8 cellular contexts compared by ENCODE assay signal in genomic region chr17:57357392-57357784, GRCh38.
A peak's percentile ranks its signal among the peaks of the same experiment; 100 is the strongest.
DNase-seq lines count a peak whose midpoint lies in the region; ATAC-seq, FAIRE-seq and TF ChIP-seq lines count a peak whose summit lies in the region.

No MANE protein-coding gene starts in this region.

- no peaks in the 10 kb centered on the region; the same call in 1 of the 2 replicates for H4K20me1 ChIP-seq in GM23338 (replicated peaks; ENCODE audit: insufficient read depth)

- peaks cover 48% of the 10 kb centered on the region for H3K4me1 Mint-ChIP-seq in GM23338
- H3K4me1 Mint-ChIP-seq in endothelial cell (ENCODE audit: unreplicated experiment) = peaks cover 13% of the 10 kb centered on the region

- peak; percentile 33 for FAIRE-seq in GM12891 (lab: Jason Lieb, UNC)

- H3K79me2 ChIP-seq in GM23338 (replicated peaks; ENCODE audit: insufficient read depth) = peaks cover 42% of the 10 kb centered on the region

- peak overlapping the region; percentile 11; the same call in 1 of the 2 replicates for H3K27ac ChIP-seq in GM23338 (ENCODE audit: low read depth)
- H3K27ac ChIP-seq in foreskin keratinocyte = no peak overlapping the region

- H3K4me1 ChIP-seq in GM23338 (ENCODE audit: insufficient read depth) = peaks cover 28% of the 10 kb centered on the region
- H3K4me1 ChIP-seq in foreskin keratinocyte = peaks cover 5% of the 10 kb centered on the region

- H3K9me3 Mint-ChIP-seq in GM23338 (no peaks in the 10 kb centered on the region), endothelial cell (ENCODE audit: unreplicated experiment) (no peaks in the 10 kb centered on the region)

- H3K27me3 ChIP-seq in GM23338 (ENCODE audit: insufficient read depth) = no peaks in the 10 kb centered on the region
- no peaks in the 10 kb centered on the region for H3K27me3 ChIP-seq in foreskin keratinocyte

- TF ChIP-seq CTCF in GM23338 (conservative IDR thresholded peaks at IDR 0.05; ENCODE audit: low read depth in 2 of 2) (no peak), foreskin keratinocyte (conservative IDR thresholded peaks at IDR 0.05) (no peak), retinal pigment epithelial cell (conservative IDR thresholded peaks at IDR 0.05; ENCODE audit: low read depth, low read length) (no peak), endothelial cell (IDR thresholded peaks at IDR 0.05; ENCODE audit: unreplicated experiment) (no peak)

- DNase-seq in GM12891 (ENCODE audit: insufficient read length, low spot score) = no peak
- DNase-seq in GM23338 (ENCODE audit: low spot score) = no peak
- DNase-seq in NCI-H510A treated with DMSO at 0.1 percent for 48 hours (lab: John Stamatoyannopoulos, UW) = peak; percentile 55
- no peak for DNase-seq in foreskin keratinocyte
- DNase-seq in retinal pigment epithelial cell (ENCODE audit: low read depth) = peak; percentile 95
- no peak for DNase-seq in LoVo (ENCODE audit: low spot score)
- no peak for DNase-seq in endothelial cell (ENCODE audit: low spot score)

- peak overlapping the region; percentile 16; the same call in 1 of the 2 replicates for H3K4me2 ChIP-seq in GM23338

- H3K9me2 ChIP-seq in GM23338 (ENCODE audit: insufficient read depth) = peaks cover 16% of the 10 kb centered on the region; the same call in 1 of the 2 replicates

- ATAC-seq in GM23338 (peak; percentile 48), foreskin keratinocyte (peak; percentile 62), GM21526 (IDR thresholded peaks at IDR 0.05; ENCODE audit: low FRiP score, unreplicated experiment) (no peak)

- no peak; the same call in 1 of the 2 replicates for TF ChIP-seq POLR2A in GM12891 (IDR thresholded peaks at IDR 0.05; ENCODE audit: low read depth, low read length)

- no peak overlapping the region for H3K4me3 ChIP-seq in GM23338
- H3K4me3 ChIP-seq in retinal pigment epithelial cell (ENCODE audit: low read length) = peak overlapping the region; percentile 17

- no peak overlapping the region for H2AFZ ChIP-seq in GM23338

- H3K36me3 Mint-ChIP-seq in GM23338 (ENCODE audit: low read depth) (peaks cover under 1% of the 10 kb centered on the region; the same call in 1 of the 3 replicates), endothelial cell (ENCODE audit: low read depth, unreplicated experiment) (no peaks in the 10 kb centered on the region)

- H3K27me3 Mint-ChIP-seq in GM23338 (ENCODE audit: insufficient read depth, low read depth, poor library complexity) (no peaks in the 10 kb centered on the region), endothelial cell (ENCODE audit: unreplicated experiment) (peaks cover 1% of the 10 kb centered on the region)

- H3F3A ChIP-seq in GM23338 (replicated peaks; ENCODE audit: low read depth) = no peaks in the 10 kb centered on the region

- H3K27ac Mint-ChIP-seq in GM23338 (0 out of 2 replicates have a peak overlapping the region, but pooled peaks have one; percentile 1), endothelial cell (ENCODE audit: unreplicated experiment) (no peak overlapping the region)

- no peak overlapping the region for H3K4me3 Mint-ChIP-seq in GM23338
- H3K4me3 Mint-ChIP-seq in endothelial cell (ENCODE audit: unreplicated experiment) = no peak overlapping the region

- H3K36me3 ChIP-seq in GM23338 (ENCODE audit: insufficient read depth) = no peaks in the 10 kb centered on the region

TF ChIP-seq in GM12891, 5 proteins besides CTCF, POLR2A, EP300 and RAD21:
- TF ChIP-seq PAX5 (IDR thresholded peaks at IDR 0.05; ENCODE audit: insufficient read depth, low read length, severe bottlenecking) (no peak), POLR2AphosphoS5 (IDR thresholded peaks at IDR 0.05; ENCODE audit: low read depth, low read length) (no peak), SPI1 (IDR thresholded peaks at IDR 0.05; ENCODE audit: low read depth, low read length) (no peak), TAF1 (IDR thresholded peaks at IDR 0.05; ENCODE audit: low read depth, low read length) (no peak), POU2F2 (IDR thresholded peaks at IDR 0.05; ENCODE audit: low read depth, low read length) (no peak)

TF ChIP-seq in GM23338, 12 proteins besides CTCF, POLR2A, EP300 and RAD21:
- TF ChIP-seq JUNB (IDR thresholded peaks at IDR 0.05; ENCODE audit: unreplicated experiment) = no peak
- no peak for TF ChIP-seq NANOG (IDR thresholded peaks at IDR 0.05; ENCODE audit: borderline replicate concordance)
- TF ChIP-seq EZH2 (IDR thresholded peaks at IDR 0.05; ENCODE audit: low read depth, unreplicated experiment) = no peak

Comparison
In these comparisons a context has a peak if more than half of its experiments do, and no peak if none do; other contexts are left out.
1. DNase-seq: peak in NCI-H510A treated with DMSO at 0.1 percent for 48 hours (single experiment) and retinal pigment epithelial cell (single experiment); none in GM12891 (single experiment), GM23338 (single experiment), foreskin keratinocyte (0 of 2), LoVo (single experiment) and endothelial cell (single experiment).